Comparison of ENCODE assay signal across 27 cellular contexts in genomic region chr6:61200444-61200843, GRCh38.
"Had no signal": no experiment of that assay in that cellular context is flagged by ENCODE, and none has a peak within 500 bp of the region (broad histone marks: within the 10 kb centered on the region; RNA-seq: fewer than 3 reads in every experiment).

No MANE protein-coding gene starts in this region.

- H3K4me3 Mint-ChIP-seq: activated B cell treated with CpG ODN at 0.5 μM for 24 hours; activated CD8-positive, alpha-beta T cell treated with anti-CD3 and anti-CD28 coated beads for 36 hours; activated naive CD4-positive, alpha-beta T cell treated with anti-CD3 and anti-CD28 coated beads for 36 hours; activated naive CD4-positive, alpha-beta T cell treated with anti-CD3 and anti-CD28 coated beads, Interleukin-2, amount 50 U/mL, for 24 hours; activated naive CD8-positive, alpha-beta T cell treated with anti-CD3 and anti-CD28 coated beads for 36 hours; activated naive CD8-positive, alpha-beta T cell treated with anti-CD3 and anti-CD28 coated beads, Interleukin-2, amount 50 U/mL, for 24 hours; activated T-cell treated with anti-CD3 and anti-CD28 coated beads, Interleukin-2, amount 50 U/mL, for 4 hours; activated T-helper 1 cell treated with anti-CD3 and anti-CD28 coated beads, Interleukin-12 subunit alpha, Interleukin-12 subunit beta, Interleukin-2, Interleukin-4 antibody, amounts not matched to agents 30 ng/mL and 10 ng/mL and 1 ng/mL, durations not matched to agents 14 hours and 24 hours and 36 hours; brain had no signal

- H3K27me3 ChIP-seq: adrenal gland, ascending aorta, breast epithelium, cardiac muscle cell, colonic mucosa had no signal

- H3K36me3 ChIP-seq: adrenal gland, ascending aorta, breast epithelium, cardiac muscle cell, colonic mucosa had no signal

- H3K27ac Mint-ChIP-seq: activated B cell treated with CpG ODN at 0.5 μM for 24 hours; activated CD8-positive, alpha-beta T cell treated with anti-CD3 and anti-CD28 coated beads for 36 hours; activated naive CD4-positive, alpha-beta T cell treated with anti-CD3 and anti-CD28 coated beads for 36 hours; activated naive CD4-positive, alpha-beta T cell treated with anti-CD3 and anti-CD28 coated beads, Interleukin-2, amount 50 U/mL, for 24 hours; activated naive CD8-positive, alpha-beta T cell treated with anti-CD3 and anti-CD28 coated beads for 36 hours; activated naive CD8-positive, alpha-beta T cell treated with anti-CD3 and anti-CD28 coated beads, Interleukin-2, amount 50 U/mL, for 24 hours; activated T-helper 1 cell treated with anti-CD3 and anti-CD28 coated beads, Interleukin-12 subunit alpha, Interleukin-12 subunit beta, Interleukin-2, Interleukin-4 antibody, amounts not matched to agents 30 ng/mL and 10 ng/mL and 1 ng/mL, durations not matched to agents 14 hours and 24 hours and 36 hours; activated T-helper 2 cell treated with anti-CD3 and anti-CD28 coated beads, Interferon-gamma antibody, Interleukin-2, Interleukin-4, amounts not matched to agents 10 μg/mL and 5 μg/mL and 100 μg/mL, durations not matched to agents 14 hours and 24 hours and 36 hours; brain had no signal

- H3K27ac ChIP-seq: adrenal gland, ascending aorta, breast epithelium, cardiac muscle cell, colonic mucosa, VCaP had no signal

- H3K27me3 Mint-ChIP-seq: activated B cell treated with CpG ODN at 0.5 μM for 24 hours; activated CD8-positive, alpha-beta T cell treated with anti-CD3 and anti-CD28 coated beads for 36 hours; activated naive CD4-positive, alpha-beta T cell treated with anti-CD3 and anti-CD28 coated beads, Interleukin-2, amount 50 U/mL, for 24 hours; activated naive CD8-positive, alpha-beta T cell treated with anti-CD3 and anti-CD28 coated beads for 36 hours; activated naive CD8-positive, alpha-beta T cell treated with anti-CD3 and anti-CD28 coated beads, Interleukin-2, amount 50 U/mL, for 24 hours; brain had no signal

- H3K4me1 Mint-ChIP-seq: activated B cell treated with CpG ODN at 0.5 μM for 24 hours; activated naive CD4-positive, alpha-beta T cell treated with anti-CD3 and anti-CD28 coated beads, Interleukin-2, amount 50 U/mL, for 24 hours; activated naive CD8-positive, alpha-beta T cell treated with anti-CD3 and anti-CD28 coated beads for 36 hours; activated naive CD8-positive, alpha-beta T cell treated with anti-CD3 and anti-CD28 coated beads, Interleukin-2, amount 50 U/mL, for 24 hours; brain had no signal

- H3K36me3 Mint-ChIP-seq: activated naive CD4-positive, alpha-beta T cell treated with anti-CD3 and anti-CD28 coated beads, Interleukin-2, amount 50 U/mL, for 24 hours; activated naive CD8-positive, alpha-beta T cell treated with anti-CD3 and anti-CD28 coated beads for 36 hours; brain had no signal

- H3K4me3 ChIP-seq: adrenal gland, ascending aorta, breast epithelium, cardiac muscle cell, colonic mucosa had no signal

- DNase-seq: activated B cell treated with CpG ODN at 0.5 μM for 24 hours; activated CD4-positive, alpha-beta T cell treated with anti-CD3 and anti-CD28 coated beads for 48 hours; activated CD4-positive, alpha-beta T cell treated with anti-CD3 and anti-CD28 coated beads, Interleukin-2, amount 50 U/mL, for 1 hour; activated CD4-positive, alpha-beta T cell treated with anti-CD3 and anti-CD28 coated beads, Interleukin-2, amount 50 U/mL, for 48 hours; activated CD8-positive, alpha-beta memory T cell treated with anti-CD3 and anti-CD28 coated beads for 24 hours; activated CD8-positive, alpha-beta T cell treated with anti-CD3 and anti-CD28 coated beads for 36 hours; activated effector memory CD4-positive, alpha-beta T cell treated with anti-CD3 and anti-CD28 coated beads, Interleukin-2, amount 50 U/mL, for 16 hours; activated naive CD4-positive, alpha-beta T cell treated with anti-CD3 and anti-CD28 coated beads for 36 hours; activated naive CD8-positive, alpha-beta T cell treated with anti-CD3 and anti-CD28 coated beads for 36 hours; activated naive CD8-positive, alpha-beta T cell treated with anti-CD3 and anti-CD28 coated beads, Interleukin-2, amount 50 U/mL, for 24 hours; activated T-cell treated with anti-CD3 and anti-CD28 coated beads, Interleukin-2, amount 50 U/mL, for 4 hours; adrenal gland; central memory CD4-positive, alpha-beta T cell; cerebellar nuclear complex; colonic mucosa; effector CD8-positive, alpha-beta T cell; foreskin fibroblast; head of caudate nucleus; T-helper 2 cell had no signal

- H3K9me3 ChIP-seq: adrenal gland, ascending aorta, colonic mucosa had no signal

- H3K4me1 ChIP-seq: adrenal gland, ascending aorta, breast epithelium, colonic mucosa had no signal
